ENCODE assay signal across 8 cellular contexts in genomic region chr6:26027491-26028211, GRCh38. TPM values are rescaled to one million over a fixed set of nuclear protein-coding genes. Genes with fewer than 3 reads are reported as not detected.
DNase-seq lines count a peak whose midpoint lies in the region; ATAC-seq, FAIRE-seq and TF ChIP-seq lines count a peak whose summit lies in the region.

No MANE protein-coding gene starts in this region.

- DNase-seq in CD8-positive, alpha-beta memory T cell: no peak
- DNase-seq in endodermal cell (no peak), pancreas (no peak), G401 (ENCODE audit: low spot score) (no peak), cortex of kidney (lab: John Stamatoyannopoulos, UW) (no peak)

- H3K36me3 ChIP-seq in CD8-positive, alpha-beta memory T cell (ENCODE audit: insufficient read depth, low read length): no peaks in the 10 kb centered on the region
- H3K36me3 ChIP-seq in OCI-LY3 (replicated peaks; ENCODE audit: low read depth, low read length) (no peaks in the 10 kb centered on the region), endodermal cell (ENCODE audit: control insufficient read depth, insufficient read depth, low read length) (no peaks in the 10 kb centered on the region), pancreas (no peaks in the 10 kb centered on the region)

- peaks cover 35 to 77% (median 56%) of the 10 kb centered on the region in 3 donors for H3K4me1 Mint-ChIP-seq in CD8-positive, alpha-beta memory T cell
- H3K4me1 Mint-ChIP-seq in endodermal cell: peaks cover 60% of the 10 kb centered on the region

- peaks cover 0 to 2% (median 0%) of the 10 kb centered on the region in 5 donors for H3K9me3 Mint-ChIP-seq in CD8-positive, alpha-beta memory T cell
- no peaks in the 10 kb centered on the region for H3K9me3 Mint-ChIP-seq in endodermal cell

- TF ChIP-seq CTCF in OCI-LY3 (IDR thresholded peaks at IDR 0.05; ENCODE audit: low read depth, low read length) (no peak), endodermal cell (conservative IDR thresholded peaks at IDR 0.05) (no peak), pancreas (IDR thresholded peaks at IDR 0.05) (no peak)

- peaks cover 0 to 6% of the 10 kb centered on the region in 2 donors for H3K27me3 Mint-ChIP-seq in CD8-positive, alpha-beta memory T cell
- no peaks in the 10 kb centered on the region for H3K27me3 Mint-ChIP-seq in endodermal cell (ENCODE audit: insufficient read depth)

- H3K79me2 ChIP-seq in OCI-LY3 (ENCODE audit: low read length): no peaks in the 10 kb centered on the region

- no peaks in the 10 kb centered on the region for H3K27me3 ChIP-seq in CD8-positive, alpha-beta memory T cell (ENCODE audit: insufficient read depth, low read length, poor library complexity, severe bottlenecking)
- H3K27me3 ChIP-seq in OCI-LY3 (ENCODE audit: low read depth, low read length): no peaks in the 10 kb centered on the region
- H3K27me3 ChIP-seq in endodermal cell (ENCODE audit: control insufficient read depth, insufficient read depth, low read length, poor library complexity, severe bottlenecking): no peaks in the 10 kb centered on the region
- H3K27me3 ChIP-seq in pancreas: no peaks in the 10 kb centered on the region

- H3K4me3 Mint-ChIP-seq in CD8-positive, alpha-beta memory T cell: peak overlapping the region; percentile 85 to 95 (median 93)
- H3K4me3 Mint-ChIP-seq in endodermal cell: peak overlapping the region; percentile 80

- no peak for FAIRE-seq in pancreas (lab: Jason Lieb, UNC)

- H3K4me3 ChIP-seq in CD8-positive, alpha-beta memory T cell (ENCODE audit: low read length): peak overlapping the region; percentile 59
- H3K4me3 ChIP-seq in OCI-LY3 (ENCODE audit: low read length): peak overlapping the region; percentile 78
- H3K4me3 ChIP-seq in endodermal cell (ENCODE audit: low read length): peak overlapping the region; percentile 94
- H3K4me3 ChIP-seq in pancreas: peak overlapping the region in 3 of 4 donors; percentile 51 to 58 (median 56)

- ATAC-seq in pancreas (no peak), GM21526 (IDR thresholded peaks at IDR 0.05; ENCODE audit: low FRiP score, unreplicated experiment) (no peak), GM21737 (IDR thresholded peaks at IDR 0.05; ENCODE audit: unreplicated experiment) (no peak)

- peak overlapping the region; percentile 93 to 100 (median 98) for H3K27ac Mint-ChIP-seq in CD8-positive, alpha-beta memory T cell
- H3K27ac Mint-ChIP-seq in endodermal cell: peak overlapping the region; percentile 97

- in situ Hi-C loops in G401 (cut with HindIII; ENCODE audit: low sequenced_read_pairs): no loop called here

- intact Hi-C loops in pancreas (cut with DNase I): no loop called here

- H4K20me1 ChIP-seq in OCI-LY3 (ENCODE audit: insufficient read depth, low read length): no peaks in the 10 kb centered on the region

- POLR2A ChIA-PET in CD8-positive, alpha-beta memory T cell (lab: Charles Lee): interaction anchor here (1.0 to 12.1 kb wide), 10 partner anchors 10 to 1810 kb away, joined by 3 to 326 read pairs (median 18); a partner anchor contains a TSS

- 40 to 54% methylated on average over 6 to 9 of the region's 9 CpGs for WGBS in endodermal cell (ENCODE audit: insufficient coverage in 1 of 2, insufficient read length in 1 of 2), 2 experiments
- 49 to 51% methylated on average over 9 of the region's 9 CpGs for WGBS in pancreas, 2 donors

- peak overlapping the region; percentile 86 for H2AFZ ChIP-seq in OCI-LY3 (ENCODE audit: low read depth, low read length)

- peak overlapping the region; percentile 78 for H3K9ac ChIP-seq in OCI-LY3 (ENCODE audit: low read length)
- H3K9ac ChIP-seq in endodermal cell (ENCODE audit: extremely low read depth, low read length, poor library complexity, severe bottlenecking): no peak overlapping the region

- H3K27ac ChIP-seq in CD8-positive, alpha-beta memory T cell (ENCODE audit: low read depth, low read length): peak overlapping the region; percentile 86
- H3K27ac ChIP-seq in OCI-LY3 (ENCODE audit: low read length): peak overlapping the region; percentile 95
- peak overlapping the region; percentile 34 for H3K27ac ChIP-seq in endodermal cell (ENCODE audit: low read depth, low read length)
- peak overlapping the region; percentile 77 to 94 (median 88) for H3K27ac ChIP-seq in pancreas

- peaks cover 0 to 7% (median 0%) of the 10 kb centered on the region in 3 donors for H3K36me3 Mint-ChIP-seq in CD8-positive, alpha-beta memory T cell
- H3K36me3 Mint-ChIP-seq in endodermal cell (ENCODE audit: low read depth): no peaks in the 10 kb centered on the region

- no peaks in the 10 kb centered on the region for H3K9me3 ChIP-seq in CD8-positive, alpha-beta memory T cell (ENCODE audit: low read length)
- H3K9me3 ChIP-seq in OCI-LY3 (ENCODE audit: insufficient read depth, low read length): peaks cover 18% of the 10 kb centered on the region; the same call in 1 of the 2 replicates
- H3K9me3 ChIP-seq in endodermal cell (ENCODE audit: control insufficient read depth, low read length): no peaks in the 10 kb centered on the region
- no peaks in the 10 kb centered on the region for H3K9me3 ChIP-seq in pancreas

- CTCF ChIA-PET in CD8-positive, alpha-beta memory T cell (lab: Charles Lee): interaction anchor here (0.8 to 10.9 kb wide), 6 partner anchors 10 to 128 kb away, joined by 3 to 173 read pairs (median 13); a partner anchor contains a TSS

- peaks cover 27% of the 10 kb centered on the region for H3K4me1 ChIP-seq in CD8-positive, alpha-beta memory T cell (ENCODE audit: insufficient read depth, low read length)
- peaks cover 18% of the 10 kb centered on the region for H3K4me1 ChIP-seq in OCI-LY3 (ENCODE audit: low read length)
- H3K4me1 ChIP-seq in endodermal cell (ENCODE audit: control insufficient read depth, insufficient read depth, low read length): peaks cover 26% of the 10 kb centered on the region
- H3K4me1 ChIP-seq in pancreas: peaks cover 6 to 14% (median 14%) of the 10 kb centered on the region in 3 donors

- peak overlapping the region; percentile 77 for H3K4me2 ChIP-seq in OCI-LY3 (ENCODE audit: low read length)

RNA-seq across cellular contexts. Expression of gene HFE, which starts 59.6 kb away (rescaled TPM):
- 1 to 10 TPM in 1 of 2 experiments, under 1 TPM in 1; 0.37 to 1.1 TPM for total RNA-seq in CD8-positive, alpha-beta memory T cell
- 4.8 TPM for polyA plus RNA-seq in CD8-positive, alpha-beta memory T cell
- total RNA-seq in endodermal cell (1 to 10 TPM; 1.8 to 2.1 TPM), pancreas (10 to 100 TPM in 1 of 6 donors, 1 to 10 TPM in 5; 3.1 to 10.2 (median 3.8) TPM)
- polyA plus RNA-seq in endodermal cell (2013, experiment 1 of 2): 2.7 TPM
- polyA plus RNA-seq in endodermal cell (2013, experiment 2 of 2): 1.7 TPM
- polyA plus RNA-seq in pancreas: 1 to 10 TPM; 3.4 to 3.9 TPM
- 2.3 and 8.0 TPM in 2 replicates for total RNA-seq in G401 (2014; rRNA removed; shearing (Covaris generic))

Comparison
In these comparisons a context has a peak if more than half of its experiments do, and no peak if none do; other contexts are left out.
1. H3K27ac ChIP-seq: peak in every context shown above with its lines; median percentile 95 in OCI-LY3; 88 in pancreas; 86 in CD8-positive, alpha-beta memory T cell; 34 in endodermal cell.